Comparison of ENCODE assay signal across 1 cellular context in the genomic region with DNA sequence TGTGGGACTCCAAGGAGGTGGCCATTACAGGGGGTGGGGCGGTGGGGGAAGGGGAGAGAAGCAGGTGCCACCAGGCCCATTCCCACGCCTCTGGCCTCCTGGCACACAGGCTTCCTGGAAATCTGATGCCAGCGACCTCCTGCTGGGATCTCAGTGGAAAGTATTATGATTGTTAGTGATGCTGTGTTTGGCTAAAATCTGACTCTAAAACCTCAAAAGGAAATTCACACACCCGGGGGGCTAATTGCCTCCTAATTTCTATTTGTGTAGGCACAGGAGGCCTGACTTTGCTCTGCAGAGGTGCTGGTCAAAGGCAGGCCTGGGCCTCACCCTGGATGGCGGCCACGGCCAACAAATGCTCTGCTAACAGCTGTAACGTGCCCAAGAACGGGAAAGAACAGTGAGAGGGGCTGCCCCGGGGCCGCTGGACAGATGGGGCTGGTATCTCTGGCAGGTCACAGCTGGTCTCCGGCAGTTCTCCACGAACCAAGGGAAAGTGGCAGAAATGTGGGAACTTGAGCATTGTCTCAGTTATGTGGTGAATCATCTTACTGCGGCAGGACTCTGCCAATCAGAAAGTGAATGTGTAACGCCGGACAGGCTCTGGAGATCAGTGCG.
TF ChIP-seq lines count a peak whose summit lies in the region.

No MANE protein-coding gene starts in this region.

TF ChIP-seq in HCT116, 20 proteins besides CTCF, POLR2A, EP300 and RAD21 (continued from another document):
- TF ChIP-seq TCF7L2 (IDR thresholded peaks at IDR 0.05; ENCODE audit: borderline replicate concordance, extremely low read depth, insufficient read depth, insufficient read length): peak; percentile 35
- TF ChIP-seq POLR2AphosphoS5 (IDR thresholded peaks at IDR 0.05; ENCODE audit: low read depth, low read length): no peak
TF ChIP-seq in HCT116: peak in this region for 1.
